Comparison of ENCODE assay signal across 21 cellular contexts in the genomic region with DNA sequence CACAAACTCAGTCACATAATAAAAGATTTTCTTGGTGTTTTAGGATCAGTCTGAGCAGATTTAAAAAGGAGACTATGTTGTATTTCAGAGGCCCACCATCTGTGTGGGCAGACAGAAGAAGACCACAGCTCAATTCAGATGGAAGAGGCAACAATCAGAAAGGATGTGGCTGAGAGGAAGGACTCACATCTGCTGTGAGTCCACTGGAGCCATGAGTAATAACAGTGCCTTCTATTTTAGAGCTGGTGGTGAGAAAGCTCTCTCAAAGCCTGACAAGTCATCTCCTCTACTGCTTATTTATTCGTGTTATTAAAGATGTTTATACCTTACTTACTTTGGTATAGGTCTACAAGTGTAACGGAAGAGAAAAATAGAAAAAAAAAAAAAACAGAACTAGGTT.
DNase-seq lines count a peak whose midpoint lies in the region; ATAC-seq, FAIRE-seq and TF ChIP-seq lines count a peak whose summit lies in the region.
"Had no signal": no experiment of that assay in that cellular context is flagged by ENCODE, and none has a peak within 500 bp of the region (broad histone marks: within the 10 kb centered on the region; RNA-seq: fewer than 3 reads in every experiment).

No MANE protein-coding gene starts in this region.

- no peak overlapping the region for H3K27ac ChIP-seq in astrocyte (ENCODE audit: low read depth, low read length)
- no peak overlapping the region for H3K27ac ChIP-seq in smooth muscle cell (ENCODE audit: low read depth)
- H3K27ac ChIP-seq: adrenal gland, breast epithelium, colonic mucosa had no signal

- ATAC-seq in GM18517 (IDR thresholded peaks at IDR 0.05; ENCODE audit: unreplicated experiment) = peak; percentile 78
- ATAC-seq in GM21723 (IDR thresholded peaks at IDR 0.05; ENCODE audit: unreplicated experiment) = peak; percentile 86
- ATAC-seq in HG03095 (IDR thresholded peaks at IDR 0.05; ENCODE audit: unreplicated experiment) = peak; percentile 62
- ATAC-seq in GM18907 (IDR thresholded peaks at IDR 0.05; ENCODE audit: unreplicated experiment) = no peak
- no peak for ATAC-seq in Right ventricle myocardium superior (ENCODE audit: poor library complexity)
- ATAC-seq: HCT116, K562, sciatic nerve had no signal

- intact Hi-C loops in Right ventricle myocardium superior (cut with DNase I) = no loop called here

- H3K36me3 ChIP-seq in astrocyte (ENCODE audit: insufficient read depth, low read length) = no peaks in the 10 kb centered on the region
- H3K36me3 ChIP-seq in smooth muscle cell (ENCODE audit: low read depth) = no peaks in the 10 kb centered on the region
- H3K36me3 ChIP-seq: adrenal gland, breast epithelium, colonic mucosa had no signal

- no peak overlapping the region for H3K4me3 Mint-ChIP-seq in astrocyte (ENCODE audit: unreplicated experiment)
- H3K4me3 Mint-ChIP-seq: activated CD4-positive, alpha-beta memory T cell treated with anti-CD3 and anti-CD28 coated beads, Interleukin-2, amount 10 ng/mL, durations not matched to agents 7 days and 5 days; CD4-positive, CD25-positive, alpha-beta regulatory T cell had no signal

- H4K20me1 ChIP-seq in astrocyte (ENCODE audit: insufficient read depth, low read length) (no peaks in the 10 kb centered on the region), smooth muscle cell (ENCODE audit: low read depth) (no peaks in the 10 kb centered on the region)

- WGBS in smooth muscle cell (ENCODE audit: low lambda C conversion rate) = 76% methylated on average over 2 of the region's 2 CpGs

- FAIRE-seq in astrocyte (lab: Jason Lieb, UNC) = no peak
- FAIRE-seq: GM19239, K562 had no signal

- no peaks in the 10 kb centered on the region for H3F3A ChIP-seq in smooth muscle cell (ENCODE audit: low read depth)

- no peaks in the 10 kb centered on the region for H3K9me3 ChIP-seq in astrocyte (ENCODE audit: insufficient read depth, low read depth, low read length)
- no peaks in the 10 kb centered on the region for H3K9me3 ChIP-seq in smooth muscle cell (replicated peaks; ENCODE audit: low read depth)
- H3K9me3 ChIP-seq: adrenal gland, breast epithelium, colonic mucosa had no signal

- H2AFZ ChIP-seq in astrocyte (ENCODE audit: low read depth, low read length) = no peak overlapping the region
- no peak overlapping the region for H2AFZ ChIP-seq in smooth muscle cell (ENCODE audit: low read depth)

- H3K27me3 ChIP-seq in astrocyte (ENCODE audit: insufficient read depth, low read length) (no peaks in the 10 kb centered on the region), smooth muscle cell (ENCODE audit: low read depth) (peaks cover 19% of the 10 kb centered on the region)
- H3K27me3 ChIP-seq: colonic mucosa had no signal

- H3K4me3 ChIP-seq in astrocyte (ENCODE audit: insufficient read depth, low read depth, low read length) = no peak overlapping the region
- H3K4me3 ChIP-seq in smooth muscle cell = no peak overlapping the region
- H3K4me3 ChIP-seq: adrenal gland, breast epithelium, colonic mucosa, K562 had no signal

- H3K4me2 ChIP-seq in astrocyte (ENCODE audit: low read length) (no peak overlapping the region), smooth muscle cell (no peak overlapping the region)

- H3K79me2 ChIP-seq in astrocyte (ENCODE audit: insufficient read depth, low read length) (no peaks in the 10 kb centered on the region), smooth muscle cell (ENCODE audit: low read depth) (no peaks in the 10 kb centered on the region)

- H3K36me3 Mint-ChIP-seq in astrocyte (ENCODE audit: low read depth, unreplicated experiment) = no peaks in the 10 kb centered on the region
- H3K36me3 Mint-ChIP-seq: CD4-positive, CD25-positive, alpha-beta regulatory T cell had no signal

- no peaks in the 10 kb centered on the region for H3K4me1 ChIP-seq in astrocyte (ENCODE audit: insufficient read depth, low read length)
- H3K4me1 ChIP-seq in smooth muscle cell (ENCODE audit: low read depth) = no peaks in the 10 kb centered on the region
- H3K4me1 ChIP-seq: adrenal gland, breast epithelium, colonic mucosa had no signal

- H3K27me3 Mint-ChIP-seq in astrocyte (ENCODE audit: low read depth, unreplicated experiment) = peaks cover 6% of the 10 kb centered on the region
- H3K27me3 Mint-ChIP-seq: activated CD4-positive, alpha-beta memory T cell treated with anti-CD3 and anti-CD28 coated beads, Interleukin-2, amount 10 ng/mL, durations not matched to agents 7 days and 5 days had no signal

- no peaks in the 10 kb centered on the region for H3K9me3 Mint-ChIP-seq in astrocyte (ENCODE audit: unreplicated experiment)

- H3K9ac ChIP-seq in astrocyte (ENCODE audit: low read length) (no peak overlapping the region), smooth muscle cell (ENCODE audit: low read depth) (no peak overlapping the region)

- H3K27ac Mint-ChIP-seq in astrocyte (ENCODE audit: unreplicated experiment) = peak overlapping the region; percentile 51
- H3K27ac Mint-ChIP-seq: activated CD4-positive, alpha-beta memory T cell treated with anti-CD3 and anti-CD28 coated beads, Interleukin-2, amount 10 ng/mL, durations not matched to agents 7 days and 5 days; CD4-positive, CD25-positive, alpha-beta regulatory T cell had no signal

- TF ChIP-seq CTCF in astrocyte (IDR thresholded peaks at IDR 0.05; ENCODE audit: insufficient read depth, low read depth, low read length) (no peak), smooth muscle cell (IDR thresholded peaks at IDR 0.05; ENCODE audit: borderline replicate concordance, insufficient read depth, poor library complexity, severe bottlenecking) (no peak)

- DNase-seq in astrocyte (ENCODE audit: low read depth) (no peak), smooth muscle cell (lab: John Stamatoyannopoulos, UW; ENCODE audit: unreplicated experiment) (no peak), Right ventricle myocardium superior (no peak), retina (no peak)
- DNase-seq: activated CD4-positive, alpha-beta memory T cell treated with anti-CD3 and anti-CD28 coated beads, Interleukin-2, amount 10 ng/mL, durations not matched to agents 7 days and 5 days; activated gamma-delta T cell treated with Interleukin-2 at 50 U/mL for 16 hours; adrenal gland; CD4-positive, CD25-positive, alpha-beta regulatory T cell; colonic mucosa; GF-D8; NCI-H1694 treated with DMSO at 0.1 percent for 48 hours; NCI-H69 had no signal

- H3K4me1 Mint-ChIP-seq in astrocyte (ENCODE audit: low read depth, unreplicated experiment) = peaks cover 13% of the 10 kb centered on the region
- H3K4me1 Mint-ChIP-seq: activated CD4-positive, alpha-beta memory T cell treated with anti-CD3 and anti-CD28 coated beads, Interleukin-2, amount 10 ng/mL, durations not matched to agents 7 days and 5 days; CD4-positive, CD25-positive, alpha-beta regulatory T cell had no signal

Comparison
In these comparisons a context has a peak if more than half of its experiments do, and no peak if none do; other contexts are left out.
1. ATAC-seq: peak in GM18517 (single experiment), GM21723 (single experiment) and HG03095 (single experiment); none in GM18907 (single experiment) and Right ventricle myocardium superior (single experiment).